Comparison of ENCODE assay signal across 12 cellular contexts in the genomic region with DNA sequence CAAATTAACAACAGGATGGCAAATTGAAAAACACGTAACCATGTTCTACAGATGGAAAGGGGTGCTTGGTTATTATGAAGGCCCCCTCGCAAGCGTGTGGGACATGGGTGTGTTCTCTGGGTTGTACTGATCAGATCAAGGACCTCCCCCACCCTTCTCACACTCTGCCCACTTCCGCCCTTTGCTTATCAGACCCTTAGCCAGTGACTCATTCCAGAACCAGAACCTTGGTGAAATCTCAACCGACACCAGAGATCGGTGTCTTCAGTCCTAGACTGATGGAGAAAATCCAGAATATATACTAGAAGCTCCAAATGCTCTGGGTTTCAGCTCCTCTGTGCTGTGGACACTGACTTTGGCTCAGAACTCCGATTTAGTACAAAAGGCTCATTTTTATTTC.
DNase-seq lines count a peak whose midpoint lies in the region; ATAC-seq, FAIRE-seq and TF ChIP-seq lines count a peak whose summit lies in the region.
"Had no signal": no experiment of that assay in that cellular context is flagged by ENCODE, and none has a peak within 500 bp of the region (broad histone marks: within the 10 kb centered on the region; RNA-seq: fewer than 3 reads in every experiment).

No MANE protein-coding gene starts in this region.

- H3K9me2 ChIP-seq in SK-N-SH: no peaks in the 10 kb centered on the region

- POLR2A ChIA-PET in SK-N-SH (lab: Yijun Ruan, JAX): no interaction called here
- POLR2A ChIA-PET in GM10248 (lab: Yijun Ruan, JAX): no interaction called here

- H3F3A ChIP-seq in SK-N-SH (replicated peaks; ENCODE audit: insufficient read depth): no peaks in the 10 kb centered on the region

- H3K9me3 ChIP-seq in SK-N-SH: no peaks in the 10 kb centered on the region
- H3K9me3 ChIP-seq: sigmoid colon had no signal

- TF ChIP-seq RAD21 in SK-N-SH (IDR thresholded peaks at IDR 0.05; ENCODE audit: low read length): no peak

- H3K4me2 ChIP-seq in SK-N-SH: no peak overlapping the region

- peak; percentile 73 for FAIRE-seq in GM12891 (lab: Jason Lieb, UNC)

- CTCF ChIA-PET in SK-N-SH (lab: Yijun Ruan, JAX): no interaction called here
- CTCF ChIA-PET in GM10248 (lab: Yijun Ruan, JAX): interaction anchor here (1.3 to 1.8 kb wide), 4 partner anchors 8 to 20 kb away, joined by 4 read pairs; no protein-coding TSS in a partner anchor

- no peak overlapping the region for H2AFZ ChIP-seq in SK-N-SH (ENCODE audit: low read depth)

- no peak overlapping the region for H3K9ac ChIP-seq in SK-N-SH

- no peak overlapping the region for H3K4me3 ChIP-seq in SK-N-SH (ENCODE audit: low read depth in 2 of 2, low read length in 1 of 2)
- H3K4me3 ChIP-seq: coronary artery, sigmoid colon had no signal

- no peaks in the 10 kb centered on the region; the same call in 1 of the 2 replicates for H3K79me2 ChIP-seq in SK-N-SH (ENCODE audit: insufficient read depth)

- H4K20me1 ChIP-seq in SK-N-SH (ENCODE audit: insufficient read depth): no peaks in the 10 kb centered on the region

- H3K27ac ChIP-seq in SK-N-SH (ENCODE audit: low read depth in 2 of 2, low read length in 1 of 2): no peak overlapping the region
- H3K27ac ChIP-seq: coronary artery, sigmoid colon had no signal

- peak; percentile 61 for ATAC-seq in GM19467 (IDR thresholded peaks at IDR 0.05; ENCODE audit: unreplicated experiment)
- peak; percentile 47 for ATAC-seq in HG03280 (IDR thresholded peaks at IDR 0.05; ENCODE audit: unreplicated experiment)
- no peak for ATAC-seq in omental fat pad (ENCODE audit: low FRiP score)
- no peak for ATAC-seq in left lobe of liver
- ATAC-seq: HCT116 had no signal

- no peaks in the 10 kb centered on the region for H3K27me3 ChIP-seq in SK-N-SH (ENCODE audit: insufficient read depth)
- H3K27me3 ChIP-seq: sigmoid colon had no signal

- H3K36me3 ChIP-seq in SK-N-SH (replicated peaks in 1 of 2; ENCODE audit: control insufficient read depth in 1 of 2, insufficient read depth in 2 of 2, low read length in 1 of 2): no peaks in the 10 kb centered on the region
- H3K36me3 ChIP-seq: sigmoid colon had no signal

- DNase-seq in GM12891 (ENCODE audit: insufficient read length, low spot score): no peak
- peak; percentile 26 for DNase-seq in activated T-helper 1 cell treated with Interleukin-2 at 50 U/mL for 16 hours (ENCODE audit: low read depth)
- DNase-seq in omental fat pad (ENCODE audit: low spot score): no peak
- no peak for DNase-seq in left lobe of liver (ENCODE audit: low spot score)
- DNase-seq in SK-N-SH: no peak
- DNase-seq in GM10248 (ENCODE audit: extremely low spot score): no peak
- DNase-seq: NCI-H2107, sigmoid colon had no signal

- TF ChIP-seq POLR2A in GM12891 (IDR thresholded peaks at IDR 0.05; ENCODE audit: low read depth, low read length): no peak; the same call in 1 of the 2 replicates

- H3K4me1 ChIP-seq in SK-N-SH (ENCODE audit: control insufficient read depth in 1 of 2, insufficient read depth in 2 of 2, low read depth in 1 of 2, low read length in 1 of 2): no peaks in the 10 kb centered on the region
- H3K4me1 ChIP-seq: sigmoid colon had no signal

- 83% methylated on average over 7 of the region's 7 CpGs for WGBS in SK-N-SH (ENCODE audit: low lambda C conversion rate)

- TF ChIP-seq EP300 in SK-N-SH (IDR thresholded peaks at IDR 0.05; ENCODE audit: borderline replicate concordance in 1 of 2, low read depth in 1 of 2, low read length in 1 of 2): no peak

- TF ChIP-seq CTCF in omental fat pad (IDR thresholded peaks at IDR 0.05) (no peak), SK-N-SH (IDR thresholded peaks at IDR 0.05) (no peak), GM10248 (IDR thresholded peaks at IDR 0.05; ENCODE audit: control extremely low read depth, extremely low read depth, low read depth, missing control alignments) (no peak)

TF ChIP-seq in GM12891, 5 proteins besides CTCF, POLR2A, EP300 and RAD21:
- peak; percentile 77 for TF ChIP-seq SPI1 (IDR thresholded peaks at IDR 0.05; ENCODE audit: low read depth, low read length)
- 0 out of 2 replicates have a peak, but pooled peaks have one; percentile 16 for TF ChIP-seq POLR2AphosphoS5 (IDR thresholded peaks at IDR 0.05; ENCODE audit: low read depth, low read length)
- TF ChIP-seq TAF1 (IDR thresholded peaks at IDR 0.05; ENCODE audit: low read depth, low read length): no peak
- no peak for TF ChIP-seq PAX5 (IDR thresholded peaks at IDR 0.05; ENCODE audit: insufficient read depth, low read length, severe bottlenecking)
- no peak; the same call in 1 of the 2 replicates for TF ChIP-seq POU2F2 (IDR thresholded peaks at IDR 0.05; ENCODE audit: low read depth, low read length)

TF ChIP-seq in SK-N-SH, 30 proteins besides CTCF, POLR2A, EP300 and RAD21:
- TF ChIP-seq SMC3 (IDR thresholded peaks at IDR 0.05; ENCODE audit: low read depth, low read length) (no peak), TEAD4 (IDR thresholded peaks at IDR 0.05; ENCODE audit: borderline replicate concordance, insufficient read depth) (no peak), FOXM1 (IDR thresholded peaks at IDR 0.05; ENCODE audit: low read depth) (no peak), NRF1 (IDR thresholded peaks at IDR 0.05; ENCODE audit: low read depth, low read length) (no peak), RFX5 (IDR thresholded peaks at IDR 0.05; ENCODE audit: low read length) (no peak), NFIC (IDR thresholded peaks at IDR 0.05; ENCODE audit: borderline replicate concordance) (no peak), SIN3A (IDR thresholded peaks at IDR 0.05; ENCODE audit: borderline replicate concordance, low read depth, low read length) (no peak), ELF1 (IDR thresholded peaks at IDR 0.05) (no peak), RXRA (IDR thresholded peaks at IDR 0.05; ENCODE audit: borderline replicate concordance, low read depth) (no peak), GABPA (IDR thresholded peaks at IDR 0.05; ENCODE audit: low read depth) (no peak), YY1 (IDR thresholded peaks at IDR 0.05; ENCODE audit: low read depth) (no peak), EZH2phosphoT487 (IDR thresholded peaks at IDR 0.05; ENCODE audit: borderline replicate concordance, low read depth) (no peak)
- TF ChIP-seq, protein P1, sequence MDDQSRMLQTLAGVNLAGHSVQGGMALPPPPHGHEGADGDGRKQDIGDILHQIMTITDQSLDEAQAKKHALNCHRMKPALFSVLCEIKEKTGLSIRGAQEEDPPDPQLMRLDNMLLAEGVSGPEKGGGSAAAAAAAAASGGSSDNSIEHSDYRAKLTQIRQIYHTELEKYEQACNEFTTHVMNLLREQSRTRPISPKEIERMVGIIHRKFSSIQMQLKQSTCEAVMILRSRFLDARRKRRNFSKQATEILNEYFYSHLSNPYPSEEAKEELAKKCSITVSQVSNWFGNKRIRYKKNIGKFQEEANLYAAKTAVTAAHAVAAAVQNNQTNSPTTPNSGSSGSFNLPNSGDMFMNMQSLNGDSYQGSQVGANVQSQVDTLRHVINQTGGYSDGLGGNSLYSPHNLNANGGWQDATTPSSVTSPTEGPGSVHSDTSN (IDR thresholded peaks at IDR 0.05): no peak
- TF ChIP-seq, protein P2, sequence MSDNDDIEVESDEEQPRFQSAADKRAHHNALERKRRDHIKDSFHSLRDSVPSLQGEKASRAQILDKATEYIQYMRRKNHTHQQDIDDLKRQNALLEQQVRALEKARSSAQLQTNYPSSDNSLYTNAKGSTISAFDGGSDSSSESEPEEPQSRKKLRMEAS (IDR thresholded peaks at IDR 0.05; ENCODE audit: low read depth): no peak
- TF ChIP-seq, protein P3, sequence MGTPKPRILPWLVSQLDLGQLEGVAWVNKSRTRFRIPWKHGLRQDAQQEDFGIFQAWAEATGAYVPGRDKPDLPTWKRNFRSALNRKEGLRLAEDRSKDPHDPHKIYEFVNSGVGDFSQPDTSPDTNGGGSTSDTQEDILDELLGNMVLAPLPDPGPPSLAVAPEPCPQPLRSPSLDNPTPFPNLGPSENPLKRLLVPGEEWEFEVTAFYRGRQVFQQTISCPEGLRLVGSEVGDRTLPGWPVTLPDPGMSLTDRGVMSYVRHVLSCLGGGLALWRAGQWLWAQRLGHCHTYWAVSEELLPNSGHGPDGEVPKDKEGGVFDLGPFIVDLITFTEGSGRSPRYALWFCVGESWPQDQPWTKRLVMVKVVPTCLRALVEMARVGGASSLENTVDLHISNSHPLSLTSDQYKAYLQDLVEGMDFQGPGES (IDR thresholded peaks at IDR 0.05; ENCODE audit: low read depth, low read length): no peak
- TF ChIP-seq, protein P4, sequence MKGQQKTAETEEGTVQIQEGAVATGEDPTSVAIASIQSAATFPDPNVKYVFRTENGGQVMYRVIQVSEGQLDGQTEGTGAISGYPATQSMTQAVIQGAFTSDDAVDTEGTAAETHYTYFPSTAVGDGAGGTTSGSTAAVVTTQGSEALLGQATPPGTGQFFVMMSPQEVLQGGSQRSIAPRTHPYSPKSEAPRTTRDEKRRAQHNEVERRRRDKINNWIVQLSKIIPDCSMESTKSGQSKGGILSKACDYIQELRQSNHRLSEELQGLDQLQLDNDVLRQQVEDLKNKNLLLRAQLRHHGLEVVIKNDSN (IDR thresholded peaks at IDR 0.05; ENCODE audit: borderline replicate concordance, low read depth): no peak

Comparison
In these comparisons a context has a peak if more than half of its experiments do, and no peak if none do; other contexts are left out.
1. ATAC-seq: peak in GM19467 (single experiment) and HG03280 (single experiment); none in omental fat pad (single experiment) and left lobe of liver (single experiment).